In the genomic region with DNA sequence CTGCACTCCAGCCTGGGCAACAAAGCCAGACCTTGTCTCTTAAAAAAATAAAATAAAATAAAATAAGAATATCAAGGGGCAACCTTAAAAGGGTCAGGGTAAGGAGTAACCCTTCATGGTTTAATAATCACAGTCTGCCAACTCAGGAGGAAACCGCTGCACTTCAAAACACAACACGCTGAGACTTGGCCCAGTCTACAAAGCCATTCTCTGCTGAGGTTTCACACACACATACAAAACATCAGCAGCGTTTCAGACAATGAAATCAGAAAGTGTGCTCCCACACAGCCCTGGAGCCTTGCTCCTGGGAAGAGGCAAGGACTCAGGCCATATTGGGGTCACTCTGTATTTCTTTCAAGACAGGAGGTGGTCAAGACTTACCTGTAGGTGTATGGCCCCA, we compare ENCODE assay signal across 15 cellular contexts. TPM values are rescaled to one million over a fixed set of nuclear protein-coding genes. Genes with fewer than 3 reads are reported as not detected.
DNase-seq lines count a peak whose midpoint lies in the region; ATAC-seq and TF ChIP-seq lines count a peak whose summit lies in the region.
"Had no signal": no experiment of that assay in that cellular context is flagged by ENCODE, and none has a peak within 500 bp of the region (broad histone marks: within the 10 kb centered on the region; RNA-seq: fewer than 3 reads in every experiment).

No MANE protein-coding gene starts in this region.

- ATAC-seq in gastroesophageal sphincter: no peak
- ATAC-seq: activated naive CD4-positive, alpha-beta T cell treated with anti-CD3 and anti-CD28 coated beads, Interleukin-2, amount 50 U/mL, for 72 hours had no signal

- TF ChIP-seq POLR2A in gastroesophageal sphincter (IDR thresholded peaks at IDR 0.05): no peak

- H3F3A ChIP-seq in smooth muscle cell (ENCODE audit: low read depth): peaks cover 34% of the 10 kb centered on the region

- H3K27me3 ChIP-seq in gastroesophageal sphincter: no peaks in the 10 kb centered on the region
- no peaks in the 10 kb centered on the region for H3K27me3 ChIP-seq in smooth muscle cell (ENCODE audit: low read depth)
- no peaks in the 10 kb centered on the region for H3K27me3 ChIP-seq in SJCRH30

- no peak for TF ChIP-seq EP300 in gastroesophageal sphincter (IDR thresholded peaks at IDR 0.05)

- no peaks in the 10 kb centered on the region for H3K9me3 ChIP-seq in gastroesophageal sphincter
- no peaks in the 10 kb centered on the region for H3K9me3 ChIP-seq in smooth muscle cell (replicated peaks; ENCODE audit: low read depth)
- H3K9me3 ChIP-seq in SJCRH30 (replicated peaks): peaks cover 3% of the 10 kb centered on the region; the same call in 1 of the 2 replicates

- TF ChIP-seq CTCF in gastroesophageal sphincter (IDR thresholded peaks at IDR 0.05): no peak
- no peak for TF ChIP-seq CTCF in smooth muscle cell (IDR thresholded peaks at IDR 0.05; ENCODE audit: borderline replicate concordance, insufficient read depth, poor library complexity, severe bottlenecking)

- H2AFZ ChIP-seq in smooth muscle cell (ENCODE audit: low read depth): no peak overlapping the region

- H3K27ac ChIP-seq in gastroesophageal sphincter (peak overlapping the region in 3 of 4 donors; percentile 53 to 76 (median 71)), smooth muscle cell (ENCODE audit: low read depth) (peak overlapping the region; percentile 98), SJCRH30 (no peak overlapping the region)

- DNase-seq in astrocyte of the hippocampus (ENCODE audit: low read depth, low spot score): peak; percentile 53
- DNase-seq in smooth muscle cell (lab: John Stamatoyannopoulos, UW; ENCODE audit: unreplicated experiment): no peak
- DNase-seq in SJCRH30: no peak
- no peak for DNase-seq in EL
- no peak for DNase-seq in NOMO-1 (lab: John Stamatoyannopoulos, UW; ENCODE audit: unreplicated experiment in 2 of 2)
- DNase-seq in NCI-H2107 (lab: John Stamatoyannopoulos, UW): no peak
- DNase-seq: AML-193; DND-41; effector CD8-positive, alpha-beta T cell; GOT3; MV-4-11; small intestine had no signal

- peak overlapping the region; percentile 84 for H3K9ac ChIP-seq in smooth muscle cell (ENCODE audit: low read depth)

- H3K4me1 ChIP-seq in gastroesophageal sphincter (peaks cover 24 to 83% (median 35%) of the 10 kb centered on the region in 3 donors), smooth muscle cell (ENCODE audit: low read depth) (peaks cover 30% of the 10 kb centered on the region), SJCRH30 (peaks cover 35% of the 10 kb centered on the region)

- WGBS in gastroesophageal sphincter (ENCODE audit: low coverage in 1 of 2), 2 donors: 50 to 87% methylated on average over 2 to 3 of the region's 3 CpGs
- 82% methylated on average over 3 of the region's 3 CpGs for WGBS in smooth muscle cell (ENCODE audit: low lambda C conversion rate)

- peaks cover 0 to 51% of the 10 kb centered on the region in 2 donors for H3K36me3 ChIP-seq in gastroesophageal sphincter
- H3K36me3 ChIP-seq in smooth muscle cell (ENCODE audit: low read depth): no peaks in the 10 kb centered on the region
- H3K36me3 ChIP-seq in SJCRH30: peaks cover 43% of the 10 kb centered on the region

- H4K20me1 ChIP-seq in smooth muscle cell (ENCODE audit: low read depth): peaks cover 4% of the 10 kb centered on the region

- H3K4me2 ChIP-seq in smooth muscle cell: peak overlapping the region; percentile 61

- H3K79me2 ChIP-seq in smooth muscle cell (ENCODE audit: low read depth): peaks cover 69% of the 10 kb centered on the region

- H3K4me3 ChIP-seq in GM08714 (ENCODE audit: low read length): peak overlapping the region; percentile 0; the same call in 1 of the 2 replicates
- H3K4me3 ChIP-seq in gastroesophageal sphincter: no peak overlapping the region
- H3K4me3 ChIP-seq in smooth muscle cell: no peak overlapping the region
- H3K4me3 ChIP-seq in SJCRH30: no peak overlapping the region

RNA-seq across cellular contexts. Expression of a gene that starts 18.3 kb away (rescaled TPM):
- total RNA-seq in gastroesophageal sphincter: 100 to 1,000 TPM; 121 to 169 (median 130) TPM
- 266 and 270 TPM in 2 replicates for total RNA-seq in smooth muscle cell
- 160 and 162 TPM in 2 replicates for polyA plus RNA-seq in smooth muscle cell
- 97.5 and 99.4 TPM in 2 replicates for total RNA-seq in SJCRH30 (2014; rRNA removed; shearing (Covaris generic))

RNA-seq across cellular contexts. Expression of a gene that starts 47.1 kb away (rescaled TPM):
- total RNA-seq in gastroesophageal sphincter (10 to 100 TPM; 32.2 to 58.0 (median 40.8) TPM), smooth muscle cell (52.6 and 61.7 TPM in 2 replicates)
- 36.3 and 38.3 TPM in 2 replicates for polyA plus RNA-seq in smooth muscle cell
- 108 and 117 TPM in 2 replicates for total RNA-seq in SJCRH30 (2014; rRNA removed; shearing (Covaris generic))

RNA-seq across cellular contexts. Expression of a gene that starts 56.2 kb away (rescaled TPM):
- total RNA-seq in gastroesophageal sphincter: 1 to 10 TPM; 1.1 to 6.2 (median 4.0) TPM
- 0.63 and 1.8 TPM in 2 replicates for total RNA-seq in smooth muscle cell
- polyA plus RNA-seq in smooth muscle cell: 0.73 and 3.5 TPM in 2 replicates
- total RNA-seq in SJCRH30 (2014; rRNA removed; shearing (Covaris generic)): 0.02 and 0.28 TPM in 2 replicates
- total RNA-seq: activated naive CD4-positive, alpha-beta T cell treated with anti-CD3 and anti-CD28 coated beads, Interleukin-2, amount 50 U/mL, for 72 hours had no signal
